ENCODE assay signal across 18 cellular contexts in the genomic region with DNA sequence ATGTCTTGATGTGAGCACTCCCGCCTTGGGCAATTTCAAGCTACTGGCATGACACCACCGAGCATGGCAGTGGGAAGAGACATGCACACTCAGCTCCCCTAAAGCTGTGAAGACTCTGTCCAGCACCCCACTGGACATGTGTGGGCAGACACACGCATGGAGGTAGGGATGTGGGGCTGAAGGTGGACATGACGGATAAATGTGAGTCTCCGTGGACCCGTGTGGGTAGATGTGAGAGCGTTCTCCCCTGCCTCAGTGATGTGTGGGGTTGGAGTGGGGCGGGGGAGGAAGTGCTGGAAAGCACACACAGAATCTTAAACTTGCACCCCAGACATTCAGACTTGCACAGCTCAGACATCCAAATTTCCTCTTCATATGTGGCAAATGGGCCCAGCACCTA. TPM values are rescaled to one million over a fixed set of nuclear protein-coding genes. Genes with fewer than 3 reads are reported as not detected.
DNase-seq lines count a peak whose midpoint lies in the region; ATAC-seq and TF ChIP-seq lines count a peak whose summit lies in the region.
"Had no signal": no experiment of that assay in that cellular context is flagged by ENCODE, and none has a peak within 500 bp of the region (broad histone marks: within the 10 kb centered on the region; RNA-seq: fewer than 3 reads in every experiment).

No MANE protein-coding gene starts in this region.

- peaks cover 9% of the 10 kb centered on the region for H3K4me1 ChIP-seq in lower lobe of right lung
- peaks cover 0 to 12% (median 8%) of the 10 kb centered on the region in 6 donors for H3K4me1 ChIP-seq in spleen

- H3K36me3 ChIP-seq in lower lobe of right lung: no peaks in the 10 kb centered on the region
- no peaks in the 10 kb centered on the region for H3K36me3 ChIP-seq in spleen
- H3K36me3 ChIP-seq: BLaER1 had no signal

- H3K36me3 Mint-ChIP-seq in naive thymus-derived CD8-positive, alpha-beta T cell: no peaks in the 10 kb centered on the region

- H3K4me3 ChIP-seq in lower lobe of right lung: no peak overlapping the region
- no peak overlapping the region for H3K4me3 ChIP-seq in spleen
- H3K4me3 ChIP-seq: BLaER1 had no signal

- WGBS in spleen, 5 donors: 81 to 84% (median 83%) methylated on average over 8 of the region's 8 CpGs

- H3K9me3 ChIP-seq in lower lobe of right lung (no peaks in the 10 kb centered on the region), spleen (no peaks in the 10 kb centered on the region)
- H3K9me3 ChIP-seq: BLaER1, Caco-2 had no signal

- no peak overlapping the region for H3K4me3 Mint-ChIP-seq in naive thymus-derived CD8-positive, alpha-beta T cell
- H3K4me3 Mint-ChIP-seq: CD4-positive, alpha-beta T cell had no signal

- no peak for TF ChIP-seq POLR2A in spleen (IDR thresholded peaks at IDR 0.05)

- peaks cover 0 to 10% (median 0%) of the 10 kb centered on the region in 9 donors for H3K9me3 Mint-ChIP-seq in naive thymus-derived CD8-positive, alpha-beta T cell
- H3K9me3 Mint-ChIP-seq: CD4-positive, alpha-beta T cell had no signal

- H3K27ac ChIP-seq in caudate nucleus (ENCODE audit: low read depth, low read length) (peak overlapping the region; percentile 91), lower lobe of right lung (peak overlapping the region; percentile 27), spleen (no peak overlapping the region)
- H3K27ac ChIP-seq: BLaER1, RWPE1 had no signal

- H3K27me3 Mint-ChIP-seq in naive thymus-derived CD8-positive, alpha-beta T cell: peaks cover 31 to 76% (median 53%) of the 10 kb centered on the region in 5 donors

- ATAC-seq in lower lobe of right lung: no peak
- ATAC-seq in GM18873 (IDR thresholded peaks at IDR 0.05; ENCODE audit: low FRiP score, unreplicated experiment): no peak
- ATAC-seq in naive thymus-derived CD8-positive, alpha-beta T cell: no peak
- no peak for ATAC-seq in sciatic nerve

- H3K4me1 Mint-ChIP-seq in naive thymus-derived CD8-positive, alpha-beta T cell: peaks cover 0 to 6% (median 3%) of the 10 kb centered on the region in 4 donors

- TF ChIP-seq CTCF in lower lobe of right lung (IDR thresholded peaks at IDR 0.05): no peak
- no peak for TF ChIP-seq CTCF in spleen (IDR thresholded peaks at IDR 0.05 in 8 of 11, conservative IDR thresholded peaks at IDR 0.05 in 3 of 11)

- H3K27me3 ChIP-seq in lower lobe of right lung (ENCODE audit: low read depth): peaks cover 23% of the 10 kb centered on the region
- peaks cover 0 to 71% (median 23%) of the 10 kb centered on the region in 7 donors for H3K27me3 ChIP-seq in spleen (replicated peaks in 1 of 7)
- H3K27me3 ChIP-seq: BLaER1 had no signal

- POLR2A ChIA-PET in naive thymus-derived CD8-positive, alpha-beta T cell (lab: Charles Lee): no interaction called here

- intact Hi-C loops in lower lobe of right lung (cut with DNase I): no loop called here
- intact Hi-C loops in spleen (cut with DNase I; ENCODE audit: low total_unique reads): no loop called here
- intact Hi-C loops in sciatic nerve (cut with DNase I): no loop called here

- H3K27ac Mint-ChIP-seq in naive thymus-derived CD8-positive, alpha-beta T cell: peak overlapping the region in 1 of 10 donors; percentile 60
- H3K27ac Mint-ChIP-seq: CD4-positive, alpha-beta T cell had no signal

- no peak for DNase-seq in caudate nucleus (lab: John Stamatoyannopoulos, UW)
- no peak for DNase-seq in lower lobe of right lung
- DNase-seq in spleen: peak; percentile 55
- DNase-seq in naive thymus-derived CD8-positive, alpha-beta T cell: no peak
- no peak for DNase-seq in SW 1271 (lab: John Stamatoyannopoulos, UW)
- no peak for DNase-seq in sciatic nerve (ENCODE audit: low spot score)
- DNase-seq: ACHN; Caco-2; CD4-positive, alpha-beta T cell; DMS 273 treated with DMSO at 0.1 percent for 48 hours; IMR-90; NCI-H1105; NCI-H226; NCI-H748 treated with DMSO at 0.1 percent for 48 hours; SHP77 treated with DMSO at 0.1 percent for 48 hours had no signal

RNA-seq across cellular contexts. Expression of a gene that starts 12.6 kb away (rescaled TPM):
- 14.2 TPM for total RNA-seq in lower lobe of right lung
- 1 to 10 TPM in 6 of 7 donors, under 1 TPM in 1; 0.91 to 3.1 (median 2.7) TPM for total RNA-seq in spleen
- 1 to 10 TPM in 1 of 3 donors, under 1 TPM in 2; 0.35 to 1.2 (median 0.50) TPM for polyA plus RNA-seq in spleen
- total RNA-seq in naive thymus-derived CD8-positive, alpha-beta T cell: under 1 TPM in 1 of 2 experiments, not detected in 1; 0.78 TPM
- not detected for polyA plus RNA-seq in naive thymus-derived CD8-positive, alpha-beta T cell
- total RNA-seq in sciatic nerve: 0.40 TPM
- total RNA-seq: CD4-positive, alpha-beta T cell; IMR-90 had no signal
- polyA plus RNA-seq: IMR-90 had no signal

Comparison
In these comparisons a context has a peak if more than half of its experiments do, and no peak if none do; other contexts are left out.
1. H3K27ac ChIP-seq: peak in caudate nucleus (single experiment) and lower lobe of right lung (single experiment); none in spleen (0 of 8).